Comparison of ENCODE assay signal across 16 cellular contexts in the genomic region with DNA sequence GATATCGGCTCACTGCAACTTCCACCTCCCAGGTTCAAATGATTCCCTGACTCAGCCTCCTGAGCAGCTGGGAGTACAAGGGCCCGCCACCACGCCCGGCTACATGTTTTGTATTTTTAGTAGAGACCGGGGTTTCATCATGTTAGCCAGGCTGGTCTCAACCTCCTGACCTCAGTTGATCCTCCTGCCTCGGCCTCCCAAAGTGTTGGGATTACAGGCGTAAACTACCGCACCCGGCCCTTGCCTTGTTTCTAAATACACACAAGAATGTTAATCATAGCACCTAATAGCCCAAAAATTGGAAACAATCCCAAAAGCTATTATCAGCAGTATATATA. TPM values are rescaled to one million over a fixed set of nuclear protein-coding genes. Genes with fewer than 3 reads are reported as not detected.
DNase-seq lines count a peak whose midpoint lies in the region; ATAC-seq and TF ChIP-seq lines count a peak whose summit lies in the region.
"Had no signal": no experiment of that assay in that cellular context is flagged by ENCODE, and none has a peak within 500 bp of the region (broad histone marks: within the 10 kb centered on the region; RNA-seq: fewer than 3 reads in every experiment).

No MANE protein-coding gene starts in this region.

- H3K9me3 Mint-ChIP-seq in Calu3 (ENCODE audit: low read depth, unreplicated experiment) (no peaks in the 10 kb centered on the region), T-cell (no peaks in the 10 kb centered on the region), nephron (no peaks in the 10 kb centered on the region)

- POLR2A ChIA-PET in T-cell (lab: Charles Lee): no interaction called here

- H3K4me1 Mint-ChIP-seq in Calu3 (ENCODE audit: low read depth, unreplicated experiment) (no peaks in the 10 kb centered on the region), T-cell (peaks cover 5 to 7% (median 6%) of the 10 kb centered on the region in 3 donors), nephron (no peaks in the 10 kb centered on the region)

- H3K27me3 Mint-ChIP-seq in Calu3 (ENCODE audit: unreplicated experiment): no peaks in the 10 kb centered on the region
- no peaks in the 10 kb centered on the region for H3K27me3 Mint-ChIP-seq in T-cell
- no peaks in the 10 kb centered on the region for H3K27me3 Mint-ChIP-seq in nephron (ENCODE audit: low read depth)

- DNase-seq in DMS53 (lab: John Stamatoyannopoulos, UW) (peak; percentile 12), DMS53 treated with DMSO at 0.1 percent for 48 hours (lab: John Stamatoyannopoulos, UW; ENCODE audit: unreplicated experiment) (no peak), Calu3 (no peak), T-cell (no peak), NCI-H187 treated with DMSO at 0.1 percent for 48 hours (lab: John Stamatoyannopoulos, UW) (no peak), COLO829 (ENCODE audit: low spot score) (no peak)
- no peak for DNase-seq in activated CD4-positive, alpha-beta T cell treated with anti-CD3 and anti-CD28 coated beads, Interleukin-2, amount 50 U/mL, for 1 hour
- DNase-seq: 8988T; activated T-cell treated with anti-CD3 and anti-CD28 coated beads for 4 hours; dermis blood vessel endothelial cell; foreskin melanocyte; NCI-H510A; OCI-M1; stimulated activated CD8-positive, alpha-beta memory T cell treated with anti-CD3 and anti-CD28 coated beads, Interleukin-4, amount 100 ng/mL, for 48 hours; testis had no signal

- ATAC-seq in T-cell (replicated peaks in 1 of 4): no peak

- H3K27ac Mint-ChIP-seq in Calu3 (ENCODE audit: unreplicated experiment) (no peak overlapping the region), T-cell (no peak overlapping the region), nephron (no peak overlapping the region)

- peaks cover 20% of the 10 kb centered on the region for H3K36me3 Mint-ChIP-seq in Calu3 (ENCODE audit: insufficient read depth, unreplicated experiment)
- H3K36me3 Mint-ChIP-seq in T-cell: peaks cover 8% of the 10 kb centered on the region
- peaks cover 8% of the 10 kb centered on the region for H3K36me3 Mint-ChIP-seq in nephron (ENCODE audit: low read depth)

- intact Hi-C loops in Calu3 (cut with micrococcal nuclease; ENCODE audit: unreplicated experiment): no loop called here

- H3K4me3 Mint-ChIP-seq in Calu3 (ENCODE audit: low read depth, unreplicated experiment): peak overlapping the region; percentile 86
- peak overlapping the region; percentile 36 to 97 (median 55) for H3K4me3 Mint-ChIP-seq in T-cell
- H3K4me3 Mint-ChIP-seq in nephron: peak overlapping the region; percentile 32 to 62 (median 56)

- BruUV-seq in Calu3 (replicated peaks; lab: Mats Ljungman, UMichigan): no TSS peak

- CTCF ChIA-PET in Calu3 (lab: Charles Lee): interaction anchor here (0.7 to 1.2 kb wide), 2 partner anchors 14 to 201 kb away, joined by 4 to 7 read pairs; no protein-coding TSS in a partner anchor
- CTCF ChIA-PET in T-cell (lab: Charles Lee): no interaction called here

- TF ChIP-seq CTCF in Calu3 (IDR thresholded peaks at IDR 0.05; ENCODE audit: unreplicated experiment) (no peak), nephron (IDR thresholded peaks at IDR 0.05; ENCODE audit: unreplicated experiment in 3 of 3) (no peak)

RNA-seq across cellular contexts. Expression of a gene that starts 1.2 kb away (rescaled TPM):
- total RNA-seq in Calu3 (2022) (75.2 and 87.5 TPM in 2 replicates), T-cell (10 to 100 TPM; 47.6 to 96.2 (median 92.9) TPM)

RNA-seq across cellular contexts. Expression of a gene that starts 46.3 kb away (rescaled TPM):
- total RNA-seq in Calu3 (2022) (65.9 and 71.8 TPM in 2 replicates), T-cell (100 to 1,000 TPM in 1 of 5 donors, 10 to 100 TPM in 4; 78.0 to 105 (median 81.1) TPM)
